8 cellular contexts compared by ENCODE assay signal in genomic region chr15:64095431-64095794, GRCh38. TPM values are rescaled to one million over a fixed set of nuclear protein-coding genes. Genes with fewer than 3 reads are reported as not detected.
DNase-seq lines count a peak whose midpoint lies in the region; ATAC-seq and TF ChIP-seq lines count a peak whose summit lies in the region.

No MANE protein-coding gene starts in this region.

- no peaks in the 10 kb centered on the region for H3K27me3 Mint-ChIP-seq in nephron (ENCODE audit: low read depth)

- no peaks in the 10 kb centered on the region for H3K36me3 ChIP-seq in Loucy (ENCODE audit: insufficient read depth, low read length)

- no peaks in the 10 kb centered on the region for H3K9me3 Mint-ChIP-seq in nephron

- H3K9me3 ChIP-seq in Loucy (ENCODE audit: insufficient read depth, low read depth, low read length), result no peaks in the 10 kb centered on the region

- H3K4me3 ChIP-seq in AG10803 (ENCODE audit: low read length) (peak overlapping the region; percentile 93), Loucy (ENCODE audit: low read length, poor library complexity, severe bottlenecking) (peak overlapping the region; percentile 85)

- TF ChIP-seq CTCF in AG10803 (conservative IDR thresholded peaks at IDR 0.05; ENCODE audit: low read length), result no peak
- TF ChIP-seq CTCF in Loucy (conservative IDR thresholded peaks at IDR 0.05; ENCODE audit: low read length), result no peak
- TF ChIP-seq CTCF in nephron (IDR thresholded peaks at IDR 0.05; ENCODE audit: unreplicated experiment in 3 of 3), result no peak

- H3K79me2 ChIP-seq in Loucy (ENCODE audit: insufficient read depth, low read length), result peaks cover 88% of the 10 kb centered on the region

- H2AFZ ChIP-seq in Loucy (ENCODE audit: low read length), result peak overlapping the region; percentile 89

- DNase-seq in AG10803 (ENCODE audit: low read depth) (no peak), dermis blood vessel endothelial cell (peak; percentile 12), amniotic stem cell (lab: John Stamatoyannopoulos, UW) (no peak), T-helper 9 cell (no peak), AML-193 (lab: John Stamatoyannopoulos, UW) (no peak)

- H3K4me2 ChIP-seq in Loucy (ENCODE audit: low read depth, low read length, poor library complexity, severe bottlenecking), result peak overlapping the region; percentile 82

- H3F3A ChIP-seq in Loucy (ENCODE audit: low read depth), result no peaks in the 10 kb centered on the region

- H3K27ac Mint-ChIP-seq in nephron, result peak overlapping the region; percentile 96 to 98 (median 98)

- peaks cover 67% of the 10 kb centered on the region for H3K4me1 ChIP-seq in Loucy (ENCODE audit: insufficient read depth, low read length, poor library complexity, severe bottlenecking)

- no peaks in the 10 kb centered on the region for H3K36me3 Mint-ChIP-seq in nephron (ENCODE audit: low read depth)

- peak overlapping the region; percentile 89 for H3K9ac ChIP-seq in Loucy (ENCODE audit: low read depth, low read length, poor library complexity, severe bottlenecking)

- H3K4me1 Mint-ChIP-seq in nephron, result peaks cover 50% of the 10 kb centered on the region

- no peak for ATAC-seq in GM21723 (IDR thresholded peaks at IDR 0.05; ENCODE audit: unreplicated experiment)

- no peaks in the 10 kb centered on the region for H3K27me3 ChIP-seq in Loucy (ENCODE audit: insufficient read depth, low read length, poor library complexity, severe bottlenecking)

- H3K4me3 Mint-ChIP-seq in nephron, result peak overlapping the region; percentile 96 to 99 (median 97)

- H3K9me2 ChIP-seq in Loucy (replicated peaks; ENCODE audit: low read depth, low read length), result no peaks in the 10 kb centered on the region

- H4K20me1 ChIP-seq in Loucy (ENCODE audit: insufficient read depth, low read length, poor library complexity, severe bottlenecking), result peaks cover 50% of the 10 kb centered on the region

RNA-seq across cellular contexts. Expression of gene SNX1, which starts 0.4 kb away (rescaled TPM):
- total RNA-seq in dermis blood vessel endothelial cell, result 52.4 and 56.2 TPM in 2 replicates

RNA-seq across cellular contexts. Expression of gene CIAO2A, which starts 1.8 kb away (rescaled TPM):
- total RNA-seq in dermis blood vessel endothelial cell, result 38.9 and 46.6 TPM in 2 replicates

RNA-seq across cellular contexts. Expression of gene DAPK2, which starts 49.1 kb away (rescaled TPM):
- total RNA-seq in dermis blood vessel endothelial cell, result 6.5 and 21.1 TPM in 2 replicates

RNA-seq across cellular contexts. Expression of gene SNX22, which starts 56.1 kb away (rescaled TPM):
- 0.23 and 0.34 TPM in 2 replicates for total RNA-seq in dermis blood vessel endothelial cell
